In genomic region chr1:161494069-161494735, GRCh38 we compare ENCODE assay signal across 1 cellular context.
TF ChIP-seq lines count a peak whose summit lies in the region.

No MANE protein-coding gene starts in this region.

TF ChIP-seq in K562, 482 proteins besides CTCF, POLR2A, EP300 and RAD21 (continued from another document):
- TF ChIP-seq MGA (IDR thresholded peaks at IDR 0.05): no peak
- peak; percentile 98 for TF ChIP-seq SOX6 (IDR thresholded peaks at IDR 0.05)
- TF ChIP-seq EP400 (IDR thresholded peaks at IDR 0.05): 0 out of 2 replicates have a peak, but pooled peaks have one; percentile 10
- TF ChIP-seq MLLT1 (IDR thresholded peaks at IDR 0.05): peak in 1 of 2 experiments; percentile 57; a peak in 1 of 4 replicates
- TF ChIP-seq USF2 (CRISPR knock-in tag; IDR thresholded peaks at IDR 0.05): no peak
- no peak for TF ChIP-seq ETS1 (conservative IDR thresholded peaks at IDR 0.05; ENCODE audit: control insufficient read depth, low read depth, low read length)
- TF ChIP-seq EZH2 (IDR thresholded peaks at IDR 0.05; ENCODE audit: borderline replicate concordance, low read depth, low read length): no peak
- TF ChIP-seq MEF2D (tag; conservative IDR thresholded peaks at IDR 0.05; ENCODE audit: low read depth): no peak
- TF ChIP-seq KAT7 (CRISPR knock-in tag; IDR thresholded peaks at IDR 0.05; ENCODE audit: borderline replicate concordance): 0 out of 2 replicates have a peak, but pooled peaks have one; percentile 18
- peak; percentile 72; the same call in 1 of the 2 replicates for TF ChIP-seq ZKSCAN1 (IDR thresholded peaks at IDR 0.05; ENCODE audit: low read depth, low read length)
- 0 out of 2 replicates have a peak, but pooled peaks have one; percentile 35 for TF ChIP-seq ATF4 (CRISPR knock-in tag; IDR thresholded peaks at IDR 0.05)
- TF ChIP-seq ATF7 (IDR thresholded peaks at IDR 0.05): 0 out of 2 replicates have a peak, but pooled peaks have one; percentile 22
- peak; percentile 75 for TF ChIP-seq DPF2 (IDR thresholded peaks at IDR 0.05)
- TF ChIP-seq RAD51 (IDR thresholded peaks at IDR 0.05; ENCODE audit: borderline replicate concordance, low read depth): peak; percentile 36; the same call in 1 of the 2 replicates
- TF ChIP-seq AFF1 (IDR thresholded peaks at IDR 0.05; ENCODE audit: low read depth in 1 of 2, partially characterized antibody in 2 of 2): peak in 1 of 2 experiments; percentile 31
- TF ChIP-seq RCOR1 (IDR thresholded peaks at IDR 0.05; ENCODE audit: borderline replicate concordance in 1 of 2, low read depth in 2 of 2, low read length in 2 of 2): peak in 1 of 2 experiments; percentile 87; a peak in 2 of 4 replicates
- 0 out of 2 replicates have a peak, but pooled peaks have one; percentile 48 for TF ChIP-seq ZNF766 (CRISPR knock-in tag; conservative IDR thresholded peaks at IDR 0.05)
- TF ChIP-seq ZBTB33 (CRISPR knock-in tag; IDR thresholded peaks at IDR 0.05): no peak
- TF ChIP-seq ATF1 (CRISPR knock-in tag; IDR thresholded peaks at IDR 0.05): no peak
- no peak for TF ChIP-seq ATF1 (tag; IDR thresholded peaks at IDR 0.05)
- no peak for TF ChIP-seq ZNF224 (CRISPR knock-in tag; IDR thresholded peaks at IDR 0.05)
